1 cellular context compared by ENCODE assay signal in genomic region chr1:93463960-93464359, GRCh38.
A peak's percentile ranks its signal among the peaks of the same experiment; 100 is the strongest.
TF ChIP-seq lines count a peak whose summit lies in the region.

No MANE protein-coding gene starts in this region.

TF ChIP-seq in K562, 482 proteins besides CTCF, POLR2A, EP300 and RAD21 (continued from another document):
- TF ChIP-seq CTCFL (IDR thresholded peaks at IDR 0.05; ENCODE audit: borderline replicate concordance, insufficient read depth, low read depth, low read length, poor library complexity, severe bottlenecking) (no peak), SREBF2 (CRISPR knock-in tag; IDR thresholded peaks at IDR 0.05) (no peak), MAFG (tag; conservative IDR thresholded peaks at IDR 0.05) (peak; percentile 85), MAFF (IDR thresholded peaks at IDR 0.05; ENCODE audit: low read length) (peak; percentile 66), ELK1 (CRISPR knock-in tag; IDR thresholded peaks at IDR 0.05) (no peak), ZNF316 (IDR thresholded peaks at IDR 0.05) (peak; percentile 94), ARID1B (IDR thresholded peaks at IDR 0.05) (no peak), ARID2 (IDR thresholded peaks at IDR 0.05) (no peak), ZNF444 (CRISPR knock-in tag; IDR thresholded peaks at IDR 0.05) (no peak), NFE2 (IDR thresholded peaks at IDR 0.05; ENCODE audit: low read depth) (peak; percentile 75), MAFK (IDR thresholded peaks at IDR 0.05; ENCODE audit: low read length) (peak; percentile 71)
TF ChIP-seq in K562: peak in this region for 6.
